ENCODE assay signal across 11 cellular contexts in genomic region chr9:107246259-107247254, GRCh38. TPM values are rescaled to one million over a fixed set of nuclear protein-coding genes. Genes with fewer than 3 reads are reported as not detected.
DNase-seq lines count a peak whose midpoint lies in the region; FAIRE-seq lines count a peak whose summit lies in the region.
"Had no signal": no experiment of that assay in that cellular context is flagged by ENCODE, and none has a peak within 500 bp of the region (broad histone marks: within the 10 kb centered on the region; RNA-seq: fewer than 3 reads in every experiment).

No MANE protein-coding gene starts in this region.

- H3K4me2 ChIP-seq in mesenchymal stem cell (ENCODE audit: low read length, poor library complexity, severe bottlenecking) = no peak overlapping the region

- H3K23ac ChIP-seq in mesenchymal stem cell (ENCODE audit: low read length in 2 of 2) = no peak overlapping the region

- no peak overlapping the region for H3K27ac ChIP-seq in mesenchymal stem cell (ENCODE audit: low read length, poor library complexity, severe bottlenecking)

- H3K4me1 ChIP-seq in mesenchymal stem cell (ENCODE audit: control insufficient read depth, insufficient read depth, low read depth, low read length) = peaks cover 1% of the 10 kb centered on the region

- peak overlapping the region in 1 of 2 experiments; percentile 28 for H3K18ac ChIP-seq in mesenchymal stem cell (ENCODE audit: low read depth in 1 of 2, low read length in 2 of 2)

- peak overlapping the region in 1 of 2 experiments; percentile 6 for H3K14ac ChIP-seq in mesenchymal stem cell (ENCODE audit: low read length in 2 of 2)

- H4K8ac ChIP-seq in mesenchymal stem cell (ENCODE audit: low read length) = peak overlapping the region; percentile 59

- H2BK12ac ChIP-seq in mesenchymal stem cell (ENCODE audit: low read length in 2 of 2) = peak overlapping the region; percentile 15 to 48

- H3K27me3 Mint-ChIP-seq in activated naive CD8-positive, alpha-beta T cell = no peaks in the 10 kb centered on the region

- H3K9ac ChIP-seq in mesenchymal stem cell (ENCODE audit: low read length) = no peak overlapping the region

- H4K91ac ChIP-seq in mesenchymal stem cell (ENCODE audit: low read length) = peak overlapping the region; percentile 45

- FAIRE-seq in HTR-8/SVneo (lab: Jason Lieb, UNC) (peak; percentile 28), RCC 7860 (lab: Jason Lieb, UNC) (no peak)
- FAIRE-seq: colon had no signal

- H3K27ac Mint-ChIP-seq in activated naive CD8-positive, alpha-beta T cell = peak overlapping the region; percentile 16
- H3K27ac Mint-ChIP-seq: activated T-cell treated with anti-CD3 and anti-CD28 coated beads, Interleukin-2, amount 50 U/mL, for 24 hours had no signal

- no peak overlapping the region for H2BK120ac ChIP-seq in mesenchymal stem cell (ENCODE audit: low read depth, low read length)

- no peaks in the 10 kb centered on the region for H3K36me3 ChIP-seq in mesenchymal stem cell (ENCODE audit: control insufficient read depth in 1 of 2, insufficient read depth in 2 of 2, low read depth in 1 of 2, low read length in 2 of 2)

- DNase-seq in DMS53 (lab: John Stamatoyannopoulos, UW) (peak; percentile 39), DMS53 treated with DMSO at 0.1 percent for 48 hours (lab: John Stamatoyannopoulos, UW; ENCODE audit: unreplicated experiment) (no peak), HTR-8/SVneo (ENCODE audit: insufficient read length, low spot score) (no peak), mesenchymal stem cell (peak; percentile 23), NCI-H1048 (lab: John Stamatoyannopoulos, UW) (no peak), MV-4-11 (lab: John Stamatoyannopoulos, UW) (no peak), RCC 7860 (ENCODE audit: low spot score) (no peak)
- DNase-seq: activated T-cell treated with anti-CD3 and anti-CD28 coated beads, Interleukin-2, amount 50 U/mL, for 24 hours; NCI-H1694 had no signal

- H3K4me3 ChIP-seq in mesenchymal stem cell (ENCODE audit: insufficient read depth in 1 of 2, low read depth in 1 of 2, low read length in 2 of 2) = no peak overlapping the region

- WGBS in mesenchymal stem cell = 98% methylated on average over 3 of the region's 5 CpGs

- no peak overlapping the region for H3K4me3 Mint-ChIP-seq in activated naive CD8-positive, alpha-beta T cell
- H3K4me3 Mint-ChIP-seq: activated T-cell treated with anti-CD3 and anti-CD28 coated beads, Interleukin-2, amount 50 U/mL, for 24 hours had no signal

- no peak overlapping the region for H2BK5ac ChIP-seq in mesenchymal stem cell (ENCODE audit: low read depth, low read length, poor library complexity, severe bottlenecking)

- no peaks in the 10 kb centered on the region for H3K79me1 ChIP-seq in mesenchymal stem cell (replicated peaks; ENCODE audit: low read length, poor library complexity, severe bottlenecking)

- H3K36me3 Mint-ChIP-seq in activated naive CD8-positive, alpha-beta T cell = no peaks in the 10 kb centered on the region

- H3K27me3 ChIP-seq in mesenchymal stem cell (ENCODE audit: control insufficient read depth in 1 of 2, insufficient read depth in 1 of 2, low read length in 2 of 2) = no peaks in the 10 kb centered on the region

- H3K4me1 Mint-ChIP-seq in activated naive CD8-positive, alpha-beta T cell (ENCODE audit: low read depth) = peaks cover 36% of the 10 kb centered on the region

- no peak overlapping the region for H3K4ac ChIP-seq in mesenchymal stem cell (ENCODE audit: low read depth in 1 of 2, low read length in 2 of 2)

- H2BK15ac ChIP-seq in mesenchymal stem cell (ENCODE audit: low read depth, poor library complexity, severe bottlenecking) = no peak overlapping the region

- peak overlapping the region; percentile 74 for H2AK5ac ChIP-seq in mesenchymal stem cell (ENCODE audit: low read length, severe bottlenecking)

- no peaks in the 10 kb centered on the region for H3K9me3 Mint-ChIP-seq in activated naive CD8-positive, alpha-beta T cell (ENCODE audit: low read depth)
- H3K9me3 Mint-ChIP-seq: activated T-cell treated with anti-CD3 and anti-CD28 coated beads, Interleukin-2, amount 50 U/mL, for 24 hours had no signal

- no peak overlapping the region for H2AFZ ChIP-seq in mesenchymal stem cell (ENCODE audit: low read depth, low read length)

- H3K9me3 ChIP-seq in mesenchymal stem cell (ENCODE audit: control insufficient read depth, low read length) = no peaks in the 10 kb centered on the region

RNA-seq across cellular contexts. Expression of gene RAD23B, which starts 36.5 kb away (rescaled TPM):
- 125 TPM for polyA plus RNA-seq in mesenchymal stem cell (2013, experiment 1 of 2)
- polyA plus RNA-seq in mesenchymal stem cell (2013, experiment 2 of 2) = 130 TPM

Comparison
In these comparisons a context has a peak if more than half of its experiments do, and no peak if none do; other contexts are left out.
1. DNase-seq: peak in DMS53 (single experiment) and mesenchymal stem cell (single experiment); none in DMS53 treated with DMSO at 0.1 percent for 48 hours (single experiment), HTR-8/SVneo (single experiment), NCI-H1048 (single experiment), MV-4-11 (single experiment) and RCC 7860 (single experiment).